8 cellular contexts compared by ENCODE assay signal in genomic region chr9:124267271-124267807, GRCh38. TPM values are rescaled to one million over a fixed set of nuclear protein-coding genes. Genes with fewer than 3 reads are reported as not detected.
DNase-seq lines count a peak whose midpoint lies in the region; ATAC-seq and TF ChIP-seq lines count a peak whose summit lies in the region.

No MANE protein-coding gene starts in this region.

- TF ChIP-seq POLR2A in GM18505 (IDR thresholded peaks at IDR 0.05; ENCODE audit: borderline replicate concordance, extremely low read depth, insufficient read depth, insufficient read length) = no peak

- peak overlapping the region; percentile 29 for H3K4me3 ChIP-seq in coronary artery

- peak overlapping the region; percentile 29 to 72 for H3K27ac ChIP-seq in coronary artery

- ATAC-seq in GM18505 (IDR thresholded peaks at IDR 0.05; ENCODE audit: unreplicated experiment) = no peak

- peak; percentile 43 for DNase-seq in GDM1 (lab: John Stamatoyannopoulos, UW)
- peak; percentile 88 for DNase-seq in NCI-H2196 (lab: John Stamatoyannopoulos, UW; ENCODE audit: unreplicated experiment)
- DNase-seq in coronary artery (ENCODE audit: low spot score) = peak; percentile 80
- peak; percentile 66 for DNase-seq in occipital lobe (lab: John Stamatoyannopoulos, UW)
- DNase-seq in stimulated activated CD4-positive, alpha-beta T cell treated with anti-CD3 and anti-CD28 coated beads, Interleukin-12 subunit alpha, Interleukin-12 subunit beta, amount 100 ng/mL, for 4 hours = no peak
- DNase-seq in stimulated activated CD4-positive, alpha-beta T cell treated with anti-CD3 and anti-CD28 coated beads, Interleukin-2, amount 100 ng/mL, for 24 hours = no peak
- no peak for DNase-seq in hippocampal formation (lab: John Stamatoyannopoulos, UW)

- TF ChIP-seq CTCF in coronary artery (IDR thresholded peaks at IDR 0.05) = no peak

RNA-seq across cellular contexts. Expression of gene NEK6, which starts 9.6 kb away (rescaled TPM):
- total RNA-seq in occipital lobe = 26.2 TPM

Comparison
In these comparisons a context has a peak if more than half of its experiments do, and no peak if none do; other contexts are left out.
1. DNase-seq: peak in GDM1 (single experiment), NCI-H2196 (single experiment), coronary artery (single experiment) and occipital lobe (single experiment); none in stimulated activated CD4-positive, alpha-beta T cell treated with anti-CD3 and anti-CD28 coated beads, Interleukin-12 subunit alpha, Interleukin-12 subunit beta, amount 100 ng/mL, for 4 hours (single experiment), stimulated activated CD4-positive, alpha-beta T cell treated with anti-CD3 and anti-CD28 coated beads, Interleukin-2, amount 100 ng/mL, for 24 hours (0 of 2) and hippocampal formation (0 of 2).